8 cellular contexts compared by ENCODE assay signal in genomic region chr4:336893-337142, GRCh38. TPM values are rescaled to one million over a fixed set of nuclear protein-coding genes. Genes with fewer than 3 reads are reported as not detected.
DNase-seq lines count a peak whose midpoint lies in the region; ATAC-seq and TF ChIP-seq lines count a peak whose summit lies in the region.

No MANE protein-coding gene starts in this region.

- H3K9me3 ChIP-seq in OCI-LY1 (ENCODE audit: low read length) (0 out of 2 replicates have a peak, but pooled peaks cover 7% of the 10 kb centered on the region), endodermal cell (ENCODE audit: control insufficient read depth, low read length) (peaks cover 35% of the 10 kb centered on the region), neuronal stem cell (replicated peaks in 1 of 2; ENCODE audit: control insufficient read depth in 2 of 2, insufficient read depth in 1 of 2, low read depth in 1 of 2, low read length in 2 of 2) (peaks cover 2 to 49% of the 10 kb centered on the region in 2 donors)

- ATAC-seq in GM21447 (IDR thresholded peaks at IDR 0.05; ENCODE audit: unreplicated experiment): peak; percentile 2
- ATAC-seq in GM21737 (IDR thresholded peaks at IDR 0.05; ENCODE audit: unreplicated experiment): no peak

- no peak overlapping the region for H2AFZ ChIP-seq in OCI-LY1 (ENCODE audit: low read length)
- peak overlapping the region; percentile 93 for H2AFZ ChIP-seq in neuronal stem cell (ENCODE audit: low read length)

- H3K79me2 ChIP-seq in OCI-LY1 (ENCODE audit: insufficient read depth, low read length): peaks cover 38% of the 10 kb centered on the region

- H3K4ac ChIP-seq in neuronal stem cell (ENCODE audit: low read length): no peak overlapping the region

- H3K27me3 Mint-ChIP-seq in endodermal cell (ENCODE audit: insufficient read depth): peaks cover 18% of the 10 kb centered on the region

- H3K9ac ChIP-seq in OCI-LY1 (ENCODE audit: low read length) (peak overlapping the region; percentile 97), endodermal cell (ENCODE audit: extremely low read depth, low read length, poor library complexity, severe bottlenecking) (peak overlapping the region; percentile 17), neuronal stem cell (ENCODE audit: low read depth, low read length, poor library complexity) (peak overlapping the region; percentile 94)

- no peaks in the 10 kb centered on the region for H3F3A ChIP-seq in OCI-LY1 (ENCODE audit: insufficient read depth, low read length)

- H3K4me2 ChIP-seq in OCI-LY1 (ENCODE audit: low read length) (peak overlapping the region; percentile 98), neuronal stem cell (ENCODE audit: insufficient read depth, low read length, poor library complexity, severe bottlenecking) (peak overlapping the region; percentile 85)

- H2AK5ac ChIP-seq in neuronal stem cell (ENCODE audit: low read depth, low read length): peak overlapping the region; percentile 43

- H3K4me1 Mint-ChIP-seq in endodermal cell: peaks cover 9% of the 10 kb centered on the region

- DNase-seq in endodermal cell: no peak
- no peak for DNase-seq in neuronal stem cell (ENCODE audit: low spot score)
- DNase-seq in ecto neural progenitor cell (ENCODE audit: low spot score): no peak
- no peak for DNase-seq in NCI-H146 (lab: John Stamatoyannopoulos, UW)
- no peak for DNase-seq in DMS53 (lab: John Stamatoyannopoulos, UW)

- H4K8ac ChIP-seq in neuronal stem cell (ENCODE audit: low read depth, low read length): no peak overlapping the region

- H3K36me3 Mint-ChIP-seq in endodermal cell (ENCODE audit: low read depth): peaks cover 26% of the 10 kb centered on the region

- peak overlapping the region; percentile 94 for H2BK15ac ChIP-seq in neuronal stem cell (ENCODE audit: low read length)

- no peaks in the 10 kb centered on the region for H3K9me2 ChIP-seq in OCI-LY1 (ENCODE audit: low read depth, low read length)

- H3K79me1 ChIP-seq in neuronal stem cell (ENCODE audit: low read depth, low read length): peaks cover 5% of the 10 kb centered on the region

- no peak overlapping the region for H2BK12ac ChIP-seq in neuronal stem cell (ENCODE audit: low read length)

- peak overlapping the region; percentile 99 for H3K23ac ChIP-seq in neuronal stem cell (ENCODE audit: low read depth, low read length, poor library complexity)

- peak overlapping the region; percentile 98 for H3K18ac ChIP-seq in neuronal stem cell (ENCODE audit: low read length)

- H2BK120ac ChIP-seq in neuronal stem cell (ENCODE audit: low read depth, low read length): peak overlapping the region; percentile 77

- peaks cover 38% of the 10 kb centered on the region for H3K36me3 ChIP-seq in OCI-LY1 (ENCODE audit: insufficient read depth, low read length)
- peaks cover 23% of the 10 kb centered on the region for H3K36me3 ChIP-seq in endodermal cell (ENCODE audit: control insufficient read depth, insufficient read depth, low read length)
- peaks cover 0 to 31% of the 10 kb centered on the region in 2 donors for H3K36me3 ChIP-seq in neuronal stem cell (replicated peaks in 1 of 2; ENCODE audit: control insufficient read depth in 2 of 2, insufficient read depth in 2 of 2, low read length in 2 of 2)

- H3K9me3 Mint-ChIP-seq in endodermal cell: peaks cover 14% of the 10 kb centered on the region

- H3K27ac ChIP-seq in OCI-LY1 (ENCODE audit: low read depth, low read length, poor library complexity, severe bottlenecking): peak overlapping the region; percentile 87
- no peak overlapping the region for H3K27ac ChIP-seq in endodermal cell (ENCODE audit: low read depth, low read length)
- peak overlapping the region; percentile 90 for H3K27ac ChIP-seq in neuronal stem cell (replicated peaks; ENCODE audit: low read length)

- peak overlapping the region; percentile 94 for H2BK5ac ChIP-seq in neuronal stem cell (ENCODE audit: low read length)

- peak overlapping the region; percentile 98 for H3K4me3 ChIP-seq in OCI-LY1 (ENCODE audit: low read depth, low read length, poor library complexity, severe bottlenecking)
- peak overlapping the region; percentile 94 for H3K4me3 ChIP-seq in endodermal cell (ENCODE audit: low read length)
- H3K4me3 ChIP-seq in neuronal stem cell (ENCODE audit: low read length in 2 of 2): peak overlapping the region; percentile 93 to 99

- no peaks in the 10 kb centered on the region for H4K20me1 ChIP-seq in OCI-LY1 (ENCODE audit: insufficient read depth, low read length)

- no peak for TF ChIP-seq CTCF in OCI-LY1 (IDR thresholded peaks at IDR 0.05; ENCODE audit: low read length)
- no peak for TF ChIP-seq CTCF in endodermal cell (conservative IDR thresholded peaks at IDR 0.05)

- H3K4me3 Mint-ChIP-seq in endodermal cell: peak overlapping the region; percentile 97

- 0 to 3% methylated on average over 1 to 18 of the region's 18 CpGs for WGBS in endodermal cell (ENCODE audit: insufficient coverage in 1 of 2, insufficient read length in 1 of 2), 2 experiments
- WGBS in neuronal stem cell (ENCODE audit: extremely low coverage in 2 of 2, insufficient read length in 2 of 2, insufficient replicate concordance in 1 of 2), 2 donors: no CpG with 5 or more reads among the region's 18 CpGs

- peaks cover 19% of the 10 kb centered on the region for H3K4me1 ChIP-seq in OCI-LY1 (ENCODE audit: insufficient read depth, low read length, severe bottlenecking)
- no peaks in the 10 kb centered on the region for H3K4me1 ChIP-seq in endodermal cell (ENCODE audit: control insufficient read depth, insufficient read depth, low read length)
- peaks cover 0 to 6% of the 10 kb centered on the region in 2 donors for H3K4me1 ChIP-seq in neuronal stem cell (ENCODE audit: control insufficient read depth in 2 of 2, insufficient read depth in 1 of 2, low read depth in 1 of 2, low read length in 2 of 2)

- no peaks in the 10 kb centered on the region for H3K27me3 ChIP-seq in OCI-LY1 (ENCODE audit: insufficient read depth, low read length)
- peaks cover 13% of the 10 kb centered on the region for H3K27me3 ChIP-seq in endodermal cell (ENCODE audit: control insufficient read depth, insufficient read depth, low read length, poor library complexity, severe bottlenecking)
- peaks cover 0 to 13% (median 0%) of the 10 kb centered on the region in 3 experiments for H3K27me3 ChIP-seq in neuronal stem cell (ENCODE audit: control insufficient read depth in 3 of 3, insufficient read depth in 3 of 3, low read depth in 1 of 3, low read length in 3 of 3)

- H4K91ac ChIP-seq in neuronal stem cell (ENCODE audit: low read depth, low read length, poor library complexity): no peak overlapping the region

- no peak overlapping the region for H3K14ac ChIP-seq in neuronal stem cell (ENCODE audit: low read length)

- H3K27ac Mint-ChIP-seq in endodermal cell: peak overlapping the region; percentile 99

RNA-seq across cellular contexts. Expression of gene ZNF141, which starts 0.8 kb away (rescaled TPM):
- total RNA-seq in endodermal cell: 10 to 100 TPM; 42.9 to 43.7 TPM
- polyA plus RNA-seq in endodermal cell (2013, experiment 1 of 2): 17.6 TPM
- 18.8 TPM for polyA plus RNA-seq in endodermal cell (2013, experiment 2 of 2)
- 16.1 TPM for polyA plus RNA-seq in neuronal stem cell (2013, experiment 1 of 2)
- 17.9 TPM for polyA plus RNA-seq in neuronal stem cell (2013, experiment 2 of 2)

RNA-seq across cellular contexts. Expression of gene ZNF732, which starts 31.5 kb away (rescaled TPM):
- total RNA-seq in endodermal cell: 10 to 100 TPM in 1 of 2 donors, 1 to 10 TPM in 1; 8.6 to 23.4 TPM
- 1.1 TPM for polyA plus RNA-seq in endodermal cell (2013, experiment 1 of 2)
- polyA plus RNA-seq in endodermal cell (2013, experiment 2 of 2): 1.7 TPM
- 4.4 TPM for polyA plus RNA-seq in neuronal stem cell (2013, experiment 1 of 2)
- polyA plus RNA-seq in neuronal stem cell (2013, experiment 2 of 2): 5.1 TPM

Comparison
In these comparisons a context has a peak if more than half of its experiments do, and no peak if none do; other contexts are left out.
1. H3K9ac ChIP-seq: peak in every context shown above with its lines; median percentile 97 in OCI-LY1; 94 in neuronal stem cell; 17 in endodermal cell.